ENCODE assay signal across 8 cellular contexts in genomic region chr19:703651-704446, GRCh38. TPM values are rescaled to one million over a fixed set of nuclear protein-coding genes. Genes with fewer than 3 reads are reported as not detected.
A peak's percentile ranks its signal among the peaks of the same experiment; 100 is the strongest.
DNase-seq lines count a peak whose midpoint lies in the region; ATAC-seq and TF ChIP-seq lines count a peak whose summit lies in the region.

No MANE protein-coding gene starts in this region.

- H3K36me3 ChIP-seq in esophagus muscularis mucosa (no peaks in the 10 kb centered on the region), neutrophil (no peaks in the 10 kb centered on the region), upper lobe of left lung (no peaks in the 10 kb centered on the region)

- peak; percentile 71 for DNase-seq in GM12865 (ENCODE audit: low read depth)
- DNase-seq in NOMO-1 treated with DMSO at 0.1 percent for 48 hours (lab: John Stamatoyannopoulos, UW; ENCODE audit: unreplicated experiment): peak; percentile 98
- DNase-seq in activated CD8-positive, alpha-beta memory T cell treated with anti-CD3 and anti-CD28 coated beads, Interleukin-2, amount 50 U/mL, for 48 hours: peak; percentile 90
- no peak for DNase-seq in esophagus muscularis mucosa (ENCODE audit: extremely low spot score)
- peak; percentile 93 to 97 for DNase-seq in upper lobe of left lung
- no peak for DNase-seq in HK-2 (ENCODE audit: unreplicated experiment)

- TF ChIP-seq EP300 in esophagus muscularis mucosa (IDR thresholded peaks at IDR 0.05): no peak
- TF ChIP-seq EP300 in upper lobe of left lung (IDR thresholded peaks at IDR 0.05): no peak

- H3K4me3 ChIP-seq in GM12865 (ENCODE audit: low read depth, low read length): no peak overlapping the region
- H3K4me3 ChIP-seq in esophagus muscularis mucosa: peak overlapping the region; percentile 32 to 48 (median 34)
- H3K4me3 ChIP-seq in neutrophil (ENCODE audit: low read depth in 1 of 2, low read length in 1 of 2): peak overlapping the region; percentile 60
- H3K4me3 ChIP-seq in upper lobe of left lung: peak overlapping the region in 3 of 4 donors; percentile 34 to 51 (median 40)

- H3K27ac ChIP-seq in esophagus muscularis mucosa (replicated peaks in 1 of 4): peak overlapping the region in 2 of 4 donors; percentile 7 to 48
- H3K27ac ChIP-seq in neutrophil: peak overlapping the region; percentile 77
- H3K27ac ChIP-seq in upper lobe of left lung: peak overlapping the region; percentile 30 to 71 (median 69)

- TF ChIP-seq CTCF in GM12865 (IDR thresholded peaks at IDR 0.05; ENCODE audit: insufficient read depth, low read depth, low read length, missing control alignments): no peak
- TF ChIP-seq CTCF in esophagus muscularis mucosa (IDR thresholded peaks at IDR 0.05): no peak
- peak; percentile 14 for TF ChIP-seq CTCF in neutrophil (IDR thresholded peaks at IDR 0.05)
- TF ChIP-seq CTCF in upper lobe of left lung (IDR thresholded peaks at IDR 0.05): peak in 1 of 6 experiments; percentile 13

- intact Hi-C loops in esophagus muscularis mucosa (cut with DNase I): no loop called here

- 17% methylated on average over 27 of the region's 50 CpGs for WGBS in esophagus muscularis mucosa
- 5 to 19% methylated on average over 9 to 25 of the region's 50 CpGs for WGBS in upper lobe of left lung, 2 donors

- ATAC-seq in upper lobe of left lung (ENCODE audit: low FRiP score in 2 of 2) (peak; percentile 94), GM21526 (IDR thresholded peaks at IDR 0.05; ENCODE audit: low FRiP score, unreplicated experiment) (no peak)

- peaks cover 0 to 3% (median 0%) of the 10 kb centered on the region in 4 donors for H3K9me3 ChIP-seq in esophagus muscularis mucosa
- H3K9me3 ChIP-seq in neutrophil: no peaks in the 10 kb centered on the region
- no peaks in the 10 kb centered on the region for H3K9me3 ChIP-seq in upper lobe of left lung

- peaks cover 22 to 37% (median 29%) of the 10 kb centered on the region in 4 donors for H3K4me1 ChIP-seq in esophagus muscularis mucosa
- peaks cover 27 to 34% of the 10 kb centered on the region in 2 experiments for H3K4me1 ChIP-seq in neutrophil (ENCODE audit: control insufficient read depth in 1 of 2, insufficient read depth in 1 of 2, low read depth in 1 of 2, low read length in 1 of 2)
- peaks cover 11 to 34% (median 22%) of the 10 kb centered on the region in 4 donors for H3K4me1 ChIP-seq in upper lobe of left lung

- TF ChIP-seq POLR2A in esophagus muscularis mucosa (IDR thresholded peaks at IDR 0.05; ENCODE audit: low read depth) (no peak), upper lobe of left lung (IDR thresholded peaks at IDR 0.05) (peak in 1 of 4 donors; percentile 56)

- H3K27me3 ChIP-seq in esophagus muscularis mucosa: peaks cover 0 to 36% (median 2%) of the 10 kb centered on the region in 4 donors
- H3K27me3 ChIP-seq in neutrophil: peaks cover 21% of the 10 kb centered on the region
- H3K27me3 ChIP-seq in upper lobe of left lung: peaks cover 0 to 8% (median 2%) of the 10 kb centered on the region in 4 donors

RNA-seq across cellular contexts. Expression of gene PALM, which starts 4.9 kb away (rescaled TPM):
- total RNA-seq in esophagus muscularis mucosa (100 to 1,000 TPM in 1 of 4 donors, 10 to 100 TPM in 3; 42.8 to 119 (median 70.8) TPM), upper lobe of left lung (10 to 100 TPM; 12.5 to 65.6 (median 37.4) TPM)

RNA-seq across cellular contexts. Expression of gene PRSS57, which starts 8.6 kb away (rescaled TPM):
- total RNA-seq in esophagus muscularis mucosa (under 1 TPM in 1 of 4 donors, not detected in 3; 0.34 TPM), upper lobe of left lung (under 1 TPM in 2 of 6 donors, not detected in 4; 0.37 to 0.46 TPM)

RNA-seq across cellular contexts. Expression of gene FSTL3, which starts 27.7 kb away (rescaled TPM):
- total RNA-seq in esophagus muscularis mucosa (100 to 1,000 TPM; 115 to 226 (median 217) TPM), upper lobe of left lung (100 to 1,000 TPM; 109 to 335 (median 197) TPM)

RNA-seq across cellular contexts. Expression of gene RNF126, which starts 40.8 kb away (rescaled TPM):
- 10 to 100 TPM; 41.5 to 63.5 (median 62.3) TPM for total RNA-seq in esophagus muscularis mucosa
- total RNA-seq in upper lobe of left lung: 100 to 1,000 TPM in 1 of 6 donors, 10 to 100 TPM in 5; 36.7 to 106 (median 66.3) TPM

RNA-seq across cellular contexts. Expression of gene MISP, which starts 47.1 kb away (rescaled TPM):
- total RNA-seq in esophagus muscularis mucosa (1 to 10 TPM in 1 of 4 donors, not detected in 3; 2.0 TPM), upper lobe of left lung (10 to 100 TPM; 22.5 to 51.5 (median 37.5) TPM)

Comparison
In these comparisons a context has a peak if more than half of its experiments do, and no peak if none do; other contexts are left out.
1. DNase-seq: peak in GM12865 (single experiment), NOMO-1 treated with DMSO at 0.1 percent for 48 hours (single experiment), activated CD8-positive, alpha-beta memory T cell treated with anti-CD3 and anti-CD28 coated beads, Interleukin-2, amount 50 U/mL, for 48 hours (single experiment) and upper lobe of left lung (2 of 2); none in esophagus muscularis mucosa (single experiment) and HK-2 (single experiment).